ENCODE assay signal across 12 cellular contexts in the genomic region with DNA sequence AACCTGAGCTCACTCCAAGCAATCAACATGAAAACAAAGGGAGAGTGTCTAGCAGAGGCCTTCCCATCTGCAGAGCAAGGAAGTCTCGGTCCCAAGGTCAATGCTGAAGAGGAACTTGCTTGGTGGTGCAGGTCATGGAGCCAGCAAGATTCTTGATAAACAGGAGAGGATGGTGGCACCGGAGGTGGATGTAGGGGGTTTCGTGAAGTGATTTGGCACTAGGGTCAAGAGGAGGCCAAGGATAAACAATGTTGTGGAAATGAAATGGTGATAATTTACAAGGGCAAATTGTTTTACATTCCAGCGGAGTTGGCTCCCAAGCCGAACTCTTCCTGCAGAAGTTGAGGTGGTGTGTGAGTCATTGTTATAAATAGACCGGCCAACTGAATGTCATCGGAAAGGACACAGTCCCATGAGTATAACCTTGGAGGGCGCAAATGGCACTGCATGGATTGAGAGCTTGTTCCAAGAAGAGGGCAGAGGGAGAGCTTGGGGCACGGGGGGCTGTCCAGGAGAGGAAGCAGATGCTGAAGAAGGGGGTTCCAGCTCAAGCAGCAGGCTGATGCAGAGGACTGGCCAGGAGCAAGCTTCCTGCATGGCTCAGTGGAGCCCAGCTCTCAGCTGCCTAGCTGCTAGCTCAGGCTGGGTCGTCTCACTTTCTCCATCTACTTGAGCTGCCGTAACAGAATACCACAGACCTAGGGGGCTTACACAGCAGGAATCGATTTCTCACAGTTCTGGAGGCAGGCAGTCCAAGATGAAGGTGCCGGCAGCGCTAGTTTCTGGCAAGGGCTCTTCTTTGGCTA.
A peak's percentile ranks its signal among the peaks of the same experiment; 100 is the strongest.
DNase-seq lines count a peak whose midpoint lies in the region; ATAC-seq and TF ChIP-seq lines count a peak whose summit lies in the region.
"Had no signal": no experiment of that assay in that cellular context is flagged by ENCODE, and none has a peak within 500 bp of the region (broad histone marks: within the 10 kb centered on the region; RNA-seq: fewer than 3 reads in every experiment).

No MANE protein-coding gene starts in this region.

- H4K20me1 ChIP-seq in mammary epithelial cell (ENCODE audit: insufficient read depth, low read length), result no peaks in the 10 kb centered on the region
- H4K20me1 ChIP-seq in Karpas-422 (ENCODE audit: insufficient read depth, low read depth, low read length), result no peaks in the 10 kb centered on the region

- BruUV-seq in MCF 10A (replicated peaks; lab: Mats Ljungman, UMichigan), result no TSS peak
- BruUV-seq in mammary epithelial cell (replicated peaks; lab: Mats Ljungman, UMichigan), result no TSS peak

- H3K4me1 Mint-ChIP-seq in MCF 10A (ENCODE audit: insufficient read depth, unreplicated experiment) (peaks cover 18% of the 10 kb centered on the region), chondrocyte (ENCODE audit: low read depth) (peaks cover 37% of the 10 kb centered on the region)

- ATAC-seq in left lung, result peak; percentile 29
- ATAC-seq in aorta (ENCODE audit: low FRiP score), result peak; percentile 76

- TF ChIP-seq CTCF in MCF 10A (IDR thresholded peaks at IDR 0.05; ENCODE audit: unreplicated experiment) (no peak), mammary epithelial cell (conservative IDR thresholded peaks at IDR 0.05 in 1 of 2, IDR thresholded peaks at IDR 0.05 in 1 of 2; ENCODE audit: extremely low read depth in 1 of 2, insufficient read depth in 1 of 2, low read depth in 1 of 2, low read length in 2 of 2) (no peak), chondrocyte (IDR thresholded peaks at IDR 0.05) (no peak), left lung (IDR thresholded peaks at IDR 0.05) (no peak)

- H3K9me3 ChIP-seq in mammary epithelial cell (replicated peaks; ENCODE audit: insufficient read depth, low read length), result no peaks in the 10 kb centered on the region
- no peaks in the 10 kb centered on the region for H3K9me3 ChIP-seq in left lung
- H3K9me3 ChIP-seq in aorta (ENCODE audit: control insufficient read depth, low read length), result no peaks in the 10 kb centered on the region
- H3K9me3 ChIP-seq in Karpas-422 (ENCODE audit: low read length), result no peaks in the 10 kb centered on the region

- H3K4me3 ChIP-seq in mammary epithelial cell (replicated peaks in 1 of 3; ENCODE audit: insufficient read depth in 1 of 3, low read depth in 2 of 3, low read length in 3 of 3) (no peak overlapping the region), left lung (no peak overlapping the region), aorta (ENCODE audit: low read length in 2 of 2) (no peak overlapping the region), Karpas-422 (ENCODE audit: low read length) (no peak overlapping the region)

- no peak overlapping the region for H3K9ac ChIP-seq in mammary epithelial cell (ENCODE audit: insufficient read depth, low read length)
- H3K9ac ChIP-seq in Karpas-422 (ENCODE audit: low read length), result no peak overlapping the region

- H3K4me3 Mint-ChIP-seq in MCF 10A (ENCODE audit: unreplicated experiment) (no peak overlapping the region), chondrocyte (ENCODE audit: unreplicated experiment) (no peak overlapping the region)

- H3K36me3 Mint-ChIP-seq in MCF 10A (ENCODE audit: insufficient read depth, unreplicated experiment) (no peaks in the 10 kb centered on the region), chondrocyte (ENCODE audit: low read depth) (no peaks in the 10 kb centered on the region)

- H3K27me3 ChIP-seq in mammary epithelial cell (ENCODE audit: insufficient read depth, low read length), result no peaks in the 10 kb centered on the region
- no peaks in the 10 kb centered on the region for H3K27me3 ChIP-seq in left lung
- no peaks in the 10 kb centered on the region for H3K27me3 ChIP-seq in aorta (ENCODE audit: control insufficient read depth in 1 of 2, insufficient read depth in 2 of 2, low read length in 1 of 2)
- no peaks in the 10 kb centered on the region for H3K27me3 ChIP-seq in Karpas-422 (ENCODE audit: low read length)

- H3K27me3 Mint-ChIP-seq in MCF 10A (ENCODE audit: insufficient read depth, unreplicated experiment) (no peaks in the 10 kb centered on the region), chondrocyte (ENCODE audit: low read depth) (no peaks in the 10 kb centered on the region)

- intact Hi-C loops in MCF 10A (cut with micrococcal nuclease), result no loop called here
- intact Hi-C loops in mammary epithelial cell (cut with micrococcal nuclease), result no loop called here
- intact Hi-C loops in left lung (cut with DNase I), result no loop called here
- intact Hi-C loops in aorta (cut with DNase I), result no loop called here

- H3K79me2 ChIP-seq in mammary epithelial cell (ENCODE audit: insufficient read depth, low read length) (no peaks in the 10 kb centered on the region), Karpas-422 (ENCODE audit: low read length) (no peaks in the 10 kb centered on the region)

- no peak overlapping the region for H3K27ac Mint-ChIP-seq in MCF 10A (ENCODE audit: low read depth, unreplicated experiment)
- peak overlapping the region; percentile 56 for H3K27ac Mint-ChIP-seq in chondrocyte (ENCODE audit: unreplicated experiment)

- CTCF ChIA-PET in MCF 10A (lab: Yijun Ruan, JAX), result no interaction called here
- CTCF ChIA-PET in mammary epithelial cell (lab: Charles Lee; ENCODE audit: low non-redundant PET), result no interaction called here

- in situ Hi-C loops in mammary epithelial cell (cut with MboI; ENCODE audit: low sequenced_read_pairs in 2 of 2), result no loop called here

- H3K9me3 Mint-ChIP-seq in MCF 10A (ENCODE audit: unreplicated experiment), result no peaks in the 10 kb centered on the region
- H3K9me3 Mint-ChIP-seq in chondrocyte (ENCODE audit: low read depth), result no peaks in the 10 kb centered on the region

- no peak overlapping the region for H3K27ac ChIP-seq in mammary epithelial cell (ENCODE audit: insufficient read depth, low read depth, low read length)
- no peak overlapping the region for H3K27ac ChIP-seq in left lung
- H3K27ac ChIP-seq in aorta (ENCODE audit: low read depth in 1 of 2, low read length in 2 of 2), result peak overlapping the region in 1 of 2 donors; percentile 15
- no peak overlapping the region for H3K27ac ChIP-seq in Karpas-422 (ENCODE audit: low read length)

- no peaks in the 10 kb centered on the region for H3K4me1 ChIP-seq in mammary epithelial cell (ENCODE audit: insufficient read depth, low read length)
- peaks cover 0 to under 1% of the 10 kb centered on the region in 2 donors for H3K4me1 ChIP-seq in left lung
- no peaks in the 10 kb centered on the region for H3K4me1 ChIP-seq in aorta (ENCODE audit: control insufficient read depth in 1 of 2, insufficient read depth in 2 of 2, low read length in 2 of 2)
- H3K4me1 ChIP-seq in Karpas-422 (ENCODE audit: low read length), result no peaks in the 10 kb centered on the region

- 87% methylated on average over 12 of the region's 14 CpGs for WGBS in mammary epithelial cell (ENCODE audit: low coverage, missing lambda C conversion rate)
- 15 to 20% methylated on average over 14 of the region's 14 CpGs for WGBS in aorta, 2 donors

- H3K36me3 ChIP-seq in mammary epithelial cell (ENCODE audit: insufficient read depth, low read length) (no peaks in the 10 kb centered on the region), left lung (no peaks in the 10 kb centered on the region), aorta (ENCODE audit: control insufficient read depth in 1 of 2, insufficient read depth in 2 of 2, low read length in 1 of 2) (no peaks in the 10 kb centered on the region), Karpas-422 (ENCODE audit: insufficient read depth, low read length) (no peaks in the 10 kb centered on the region)

- no peak overlapping the region for H3K4me2 ChIP-seq in mammary epithelial cell (ENCODE audit: insufficient read depth, low read depth, low read length)
- H3K4me2 ChIP-seq in Karpas-422 (ENCODE audit: low read depth, low read length, poor library complexity, severe bottlenecking), result no peak overlapping the region

- dilution Hi-C loops in mammary epithelial cell (cut with HindIII; ENCODE audit: low sequenced_read_pairs), result no loop called here

- peak; percentile 46 for DNase-seq in MCF 10A (ENCODE audit: unreplicated experiment)
- no peak for DNase-seq in mammary epithelial cell
- DNase-seq in chondrocyte (ENCODE audit: low spot score), result no peak
- no peak for DNase-seq in left lung
- peak in 1 of 2 donors; percentile 65 for DNase-seq in aorta
- no peak for DNase-seq in NCI-H446 (lab: John Stamatoyannopoulos, UW)
- DNase-seq in stimulated activated CD8-positive, alpha-beta memory T cell treated with anti-CD3 and anti-CD28 coated beads, Interleukin-4, amount 100 ng/mL, for 48 hours, result no peak
- DNase-seq in Karpas-422, result no peak
- DNase-seq: activated CD4-positive, alpha-beta T cell treated with anti-CD3 and anti-CD28 coated beads, Interleukin-2, amount 50 U/mL, for 48 hours; activated naive CD4-positive, alpha-beta T cell treated with anti-CD3 and anti-CD28 coated beads, Interleukin-2, amount 50 U/mL, for 16 hours; DMS79; NCI-H1436 had no signal

- POLR2A ChIA-PET in MCF 10A (lab: Yijun Ruan, JAX), result no interaction called here

- H2AFZ ChIP-seq in mammary epithelial cell (ENCODE audit: low read depth, low read length) (no peak overlapping the region), Karpas-422 (ENCODE audit: low read length) (no peak overlapping the region)

- H3K9me2 ChIP-seq in Karpas-422 (replicated peaks; ENCODE audit: insufficient read depth, low read length), result no peaks in the 10 kb centered on the region
